ENCODE assay signal across 14 cellular contexts in the genomic region with DNA sequence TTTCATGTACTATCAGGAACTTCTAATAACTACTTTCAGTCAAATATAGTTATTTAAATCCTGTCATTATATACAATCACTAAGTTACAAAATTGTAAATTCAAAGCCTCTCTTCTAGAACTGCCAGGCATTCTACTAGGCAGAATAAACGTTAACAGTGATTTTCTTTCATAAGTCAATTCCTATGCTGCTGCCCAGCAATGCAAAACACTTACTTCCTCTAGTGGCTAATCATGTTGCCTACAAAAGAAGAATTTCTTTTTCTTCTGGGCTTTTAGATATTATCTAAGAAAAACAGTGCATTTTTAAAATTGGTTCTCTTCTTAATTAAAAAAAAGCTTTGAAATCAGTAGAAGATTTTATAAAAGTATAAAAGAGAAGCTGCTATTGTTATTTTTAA.
DNase-seq lines count a peak whose midpoint lies in the region; ATAC-seq and TF ChIP-seq lines count a peak whose summit lies in the region.
"Had no signal": no experiment of that assay in that cellular context is flagged by ENCODE, and none has a peak within 500 bp of the region (broad histone marks: within the 10 kb centered on the region; RNA-seq: fewer than 3 reads in every experiment).

No MANE protein-coding gene starts in this region.

- no peaks in the 10 kb centered on the region for H3K36me3 ChIP-seq in A673 (ENCODE audit: insufficient read depth, low read length, poor library complexity, severe bottlenecking)
- H3K36me3 ChIP-seq: MG63 had no signal

- TF ChIP-seq CTCF in VCaP (conservative IDR thresholded peaks at IDR 0.05) (peak; percentile 95), foreskin fibroblast (IDR thresholded peaks at IDR 0.05; ENCODE audit: low read depth, low read length) (peak; percentile 54), progenitor cell of endocrine pancreas (IDR thresholded peaks at IDR 0.05; ENCODE audit: unreplicated experiment) (peak; percentile 9), A673 (conservative IDR thresholded peaks at IDR 0.05; ENCODE audit: low read depth, low read length) (no peak; the same call in 1 of the 2 replicates)

- H3K4me3 Mint-ChIP-seq in progenitor cell of endocrine pancreas (ENCODE audit: low read depth): no peak overlapping the region
- no peak overlapping the region for H3K4me3 Mint-ChIP-seq in activated T-helper 1 cell treated with anti-CD3 and anti-CD28 coated beads, Interleukin-12 subunit alpha, Interleukin-12 subunit beta, Interleukin-2, Interleukin-4 antibody, amounts not matched to agents 30 ng/mL and 10 ng/mL and 1 ng/mL, durations not matched to agents 14 hours and 24 hours and 36 hours
- H3K4me3 Mint-ChIP-seq: dendritic cell treated with granulocyte-macrophage colony-stimulating factor and Interleukin-4, amounts not matched to agents 40 ng/mL and 50 ng/mL, for 4 days; mesothelial cell of epicardium had no signal

- no peaks in the 10 kb centered on the region for H3K27me3 Mint-ChIP-seq in progenitor cell of endocrine pancreas
- no peaks in the 10 kb centered on the region for H3K27me3 Mint-ChIP-seq in activated T-helper 1 cell treated with anti-CD3 and anti-CD28 coated beads, Interleukin-12 subunit alpha, Interleukin-12 subunit beta, Interleukin-2, Interleukin-4 antibody, amounts not matched to agents 30 ng/mL and 10 ng/mL and 1 ng/mL, durations not matched to agents 14 hours and 24 hours and 36 hours (ENCODE audit: insufficient read depth)
- H3K27me3 Mint-ChIP-seq: dendritic cell treated with granulocyte-macrophage colony-stimulating factor and Interleukin-4, amounts not matched to agents 40 ng/mL and 50 ng/mL, for 4 days had no signal

- H3K9me3 ChIP-seq in A673 (ENCODE audit: low read depth, low read length, poor library complexity, severe bottlenecking): peaks cover 8% of the 10 kb centered on the region

- CTCF ChIA-PET in A673 (lab: Charles Lee): no interaction called here

- intact Hi-C loops in activated T-helper 1 cell treated with anti-CD3 and anti-CD28 coated beads, Interleukin-12 subunit alpha, Interleukin-12 subunit beta, Interleukin-2, Interleukin-4 antibody, amounts not matched to agents 30 ng/mL and 10 ng/mL and 1 ng/mL, durations not matched to agents 14 hours and 24 hours and 36 hours (cut with micrococcal nuclease): no loop called here
- intact Hi-C loops in A673 (cut with micrococcal nuclease; ENCODE audit: unreplicated experiment): no loop called here

- H3K27ac ChIP-seq in VCaP (no peak overlapping the region), A673 (ENCODE audit: low read depth, low read length, poor library complexity, severe bottlenecking) (no peak overlapping the region)

- no peaks in the 10 kb centered on the region for H3K27me3 ChIP-seq in A673 (replicated peaks; ENCODE audit: insufficient read depth, low read depth, low read length, poor library complexity)
- H3K27me3 ChIP-seq: MG63 had no signal

- peaks cover 6% of the 10 kb centered on the region for H3K4me1 Mint-ChIP-seq in progenitor cell of endocrine pancreas (ENCODE audit: low read depth)
- H3K4me1 Mint-ChIP-seq in activated T-helper 1 cell treated with anti-CD3 and anti-CD28 coated beads, Interleukin-12 subunit alpha, Interleukin-12 subunit beta, Interleukin-2, Interleukin-4 antibody, amounts not matched to agents 30 ng/mL and 10 ng/mL and 1 ng/mL, durations not matched to agents 14 hours and 24 hours and 36 hours (ENCODE audit: low read depth): no peaks in the 10 kb centered on the region

- no peak for ATAC-seq in GM21515 (IDR thresholded peaks at IDR 0.05; ENCODE audit: unreplicated experiment)

- no peak overlapping the region for H3K4me3 ChIP-seq in foreskin fibroblast (ENCODE audit: low read depth in 1 of 2, low read length in 2 of 2)
- H3K4me3 ChIP-seq in A673 (ENCODE audit: low read depth, low read length, poor library complexity, severe bottlenecking): no peak overlapping the region
- H3K4me3 ChIP-seq: MG63 had no signal

- POLR2A ChIA-PET in A673 (lab: Charles Lee; ENCODE audit: low non-redundant PET): no interaction called here

- H3K9me3 Mint-ChIP-seq in progenitor cell of endocrine pancreas (ENCODE audit: low read depth): no peaks in the 10 kb centered on the region
- H3K9me3 Mint-ChIP-seq in activated T-helper 1 cell treated with anti-CD3 and anti-CD28 coated beads, Interleukin-12 subunit alpha, Interleukin-12 subunit beta, Interleukin-2, Interleukin-4 antibody, amounts not matched to agents 30 ng/mL and 10 ng/mL and 1 ng/mL, durations not matched to agents 14 hours and 24 hours and 36 hours: no peaks in the 10 kb centered on the region
- H3K9me3 Mint-ChIP-seq: dendritic cell treated with granulocyte-macrophage colony-stimulating factor and Interleukin-4, amounts not matched to agents 40 ng/mL and 50 ng/mL, for 4 days had no signal

- H3K27ac Mint-ChIP-seq in progenitor cell of endocrine pancreas: no peak overlapping the region
- H3K27ac Mint-ChIP-seq in activated T-helper 1 cell treated with anti-CD3 and anti-CD28 coated beads, Interleukin-12 subunit alpha, Interleukin-12 subunit beta, Interleukin-2, Interleukin-4 antibody, amounts not matched to agents 30 ng/mL and 10 ng/mL and 1 ng/mL, durations not matched to agents 14 hours and 24 hours and 36 hours: no peak overlapping the region
- H3K27ac Mint-ChIP-seq: dendritic cell treated with granulocyte-macrophage colony-stimulating factor and Interleukin-4, amounts not matched to agents 40 ng/mL and 50 ng/mL, for 4 days had no signal

- no peaks in the 10 kb centered on the region for H3K4me1 ChIP-seq in A673 (ENCODE audit: insufficient read depth, low read length, poor library complexity, severe bottlenecking)

- peak; percentile 36 for DNase-seq in EL
- peak; percentile 33 to 68 for DNase-seq in foreskin fibroblast
- no peak for DNase-seq in progenitor cell of endocrine pancreas (ENCODE audit: low spot score, unreplicated experiment)
- DNase-seq in HuH-7 (ENCODE audit: low spot score): no peak
- no peak for DNase-seq in activated T-helper 1 cell treated with anti-CD3 and anti-CD28 coated beads, Interleukin-12 subunit alpha, Interleukin-12 subunit beta, Interleukin-2, Interleukin-4 antibody, amounts not matched to agents 30 ng/mL and 10 ng/mL and 1 ng/mL, durations not matched to agents 14 hours and 24 hours and 36 hours (ENCODE audit: low spot score)
- no peak for DNase-seq in A673 (ENCODE audit: low spot score)
- DNase-seq: activated CD8-positive, alpha-beta memory T cell treated with anti-CD3 and anti-CD28 coated beads, Interleukin-2, amount 50 U/mL, for 4 hours; MG63; RPMI8226; stimulated activated CD4-positive, alpha-beta T cell treated with anti-CD3 and anti-CD28 coated beads, Interleukin-2, amount 100 ng/mL, for 48 hours had no signal

- no TSS peak for BruUV-seq in A673 (replicated peaks; lab: Mats Ljungman, UMichigan)

- no peaks in the 10 kb centered on the region for H3K36me3 Mint-ChIP-seq in progenitor cell of endocrine pancreas (ENCODE audit: insufficient read depth)
- H3K36me3 Mint-ChIP-seq in activated T-helper 1 cell treated with anti-CD3 and anti-CD28 coated beads, Interleukin-12 subunit alpha, Interleukin-12 subunit beta, Interleukin-2, Interleukin-4 antibody, amounts not matched to agents 30 ng/mL and 10 ng/mL and 1 ng/mL, durations not matched to agents 14 hours and 24 hours and 36 hours (ENCODE audit: low read depth): no peaks in the 10 kb centered on the region
- H3K36me3 Mint-ChIP-seq: mesothelial cell of epicardium had no signal

Comparison
In these comparisons a context has a peak if more than half of its experiments do, and no peak if none do; other contexts are left out.
1. DNase-seq: peak in EL (single experiment) and foreskin fibroblast (2 of 2); none in progenitor cell of endocrine pancreas (single experiment), HuH-7 (single experiment), activated T-helper 1 cell treated with anti-CD3 and anti-CD28 coated beads, Interleukin-12 subunit alpha, Interleukin-12 subunit beta, Interleukin-2, Interleukin-4 antibody, amounts not matched to agents 30 ng/mL and 10 ng/mL and 1 ng/mL, durations not matched to agents 14 hours and 24 hours and 36 hours (single experiment) and A673 (single experiment).